In genomic region chr18:34212511-34212910, GRCh38 we compare ENCODE assay signal across 22 cellular contexts. TPM values are rescaled to one million over a fixed set of nuclear protein-coding genes. Genes with fewer than 3 reads are reported as not detected.
DNase-seq lines count a peak whose midpoint lies in the region; ATAC-seq, FAIRE-seq and TF ChIP-seq lines count a peak whose summit lies in the region.
"Had no signal": no experiment of that assay in that cellular context is flagged by ENCODE, and none has a peak within 500 bp of the region (broad histone marks: within the 10 kb centered on the region; RNA-seq: fewer than 3 reads in every experiment).

No MANE protein-coding gene starts in this region.

- POLR2A ChIA-PET in A673 (lab: Charles Lee; ENCODE audit: low non-redundant PET): interaction anchor here (0.7 kb wide), 1 partner anchor 23 kb away, joined by 3 read pairs; no protein-coding TSS in a partner anchor
- POLR2A ChIA-PET in H1 (lab: Charles Lee; ENCODE audit: partially characterized antibody): no interaction called here

- H3K4me3 ChIP-seq in A673 (ENCODE audit: low read depth, low read length, poor library complexity, severe bottlenecking) (no peak overlapping the region), GM12865 (ENCODE audit: low read depth, low read length) (no peak overlapping the region), OCI-LY3 (ENCODE audit: low read length) (no peak overlapping the region), H1 (ENCODE audit: extremely low read depth in 1 of 4, insufficient read depth in 2 of 4, low read depth in 3 of 4, low read length in 4 of 4) (no peak overlapping the region)
- H3K4me3 ChIP-seq: BLaER1 treated with 17β-estradiol and CSF1 and Interleukin-3, amounts not matched to agents 10 nM and 100 nM; GM23248 had no signal

- H3K18ac ChIP-seq in H1 (ENCODE audit: extremely low read depth, low read length): no peak overlapping the region

- H4K8ac ChIP-seq in H1 (ENCODE audit: extremely low read depth, insufficient read depth, low read length): no peak overlapping the region

- H3K36me3 ChIP-seq in A673 (ENCODE audit: insufficient read depth, low read length, poor library complexity, severe bottlenecking) (peaks cover 2% of the 10 kb centered on the region), OCI-LY3 (replicated peaks; ENCODE audit: low read depth, low read length) (no peaks in the 10 kb centered on the region), H1 (ENCODE audit: control insufficient read depth in 2 of 4, insufficient read depth in 4 of 4, low read length in 3 of 4) (no peaks in the 10 kb centered on the region)
- H3K36me3 ChIP-seq: BLaER1 treated with 17β-estradiol and CSF1 and Interleukin-3, amounts not matched to agents 10 nM and 100 nM had no signal

- H2AK5ac ChIP-seq in H1 (ENCODE audit: low read depth, low read length): no peak overlapping the region

- CTCF ChIA-PET in A673 (lab: Charles Lee) (no interaction called here), H1 (lab: Charles Lee; ENCODE audit: partially characterized antibody) (interaction anchor here (2.1 kb wide), 1 partner anchor 13 kb away, joined by 8 read pairs; the partner anchor contains the start of gene NOL4)

- H2BK120ac ChIP-seq in H1 (replicated peaks; ENCODE audit: low read depth, low read length): no peak overlapping the region

- TF ChIP-seq EP300 in H1 (IDR thresholded peaks at IDR 0.05; ENCODE audit: borderline replicate concordance in 1 of 2, low read depth in 2 of 2, low read length in 2 of 2): no peak

- no peak for TF ChIP-seq RAD21 in H1 (IDR thresholded peaks at IDR 0.05 in 1 of 2, conservative IDR thresholded peaks at IDR 0.05 in 1 of 2; ENCODE audit: low read depth in 2 of 2, low read length in 2 of 2)

- no peak for ATAC-seq in HG03442 (IDR thresholded peaks at IDR 0.05; ENCODE audit: unreplicated experiment)
- ATAC-seq: HCT116 had no signal

- no peaks in the 10 kb centered on the region for H4K20me1 ChIP-seq in OCI-LY3 (ENCODE audit: insufficient read depth, low read length)
- no peaks in the 10 kb centered on the region for H4K20me1 ChIP-seq in H1 (replicated peaks in 1 of 2; ENCODE audit: control insufficient read depth in 1 of 2, insufficient read depth in 2 of 2, low read length in 2 of 2)
- H4K20me1 ChIP-seq: BLaER1 treated with 17β-estradiol and CSF1 and Interleukin-3, amounts not matched to agents 10 nM and 100 nM had no signal

- 84% methylated on average over 1 of the region's 1 CpG; no CpG with 5 or more reads in 1 of the 2 experiments for WGBS in H1 (ENCODE audit: extremely low coverage in 1 of 2, insufficient coverage in 1 of 2, insufficient read length in 1 of 2, insufficient replicate concordance in 2 of 2, low coverage in 1 of 2, low lambda C conversion rate in 2 of 2, missing lambda C conversion rate in 1 of 2), 2 experiments

- H3K79me2 ChIP-seq in OCI-LY3 (ENCODE audit: low read length) (no peaks in the 10 kb centered on the region), H1 (ENCODE audit: control insufficient read depth in 1 of 2, insufficient read depth in 2 of 2, low read length in 2 of 2) (no peaks in the 10 kb centered on the region)

- TF ChIP-seq CTCF in A673 (conservative IDR thresholded peaks at IDR 0.05; ENCODE audit: low read depth, low read length): no peak
- TF ChIP-seq CTCF in GM12865 (IDR thresholded peaks at IDR 0.05; ENCODE audit: insufficient read depth, low read depth, low read length, missing control alignments): no peak
- no peak for TF ChIP-seq CTCF in OCI-LY3 (IDR thresholded peaks at IDR 0.05; ENCODE audit: low read depth, low read length)
- TF ChIP-seq CTCF in H1 (IDR thresholded peaks at IDR 0.05; ENCODE audit: control extremely low read depth in 1 of 3, insufficient read depth in 1 of 3, low read depth in 1 of 3, low read length in 3 of 3): no peak

- peak overlapping the region; percentile 45; the same call in 1 of the 2 replicates for H2AFZ ChIP-seq in OCI-LY3 (ENCODE audit: low read depth, low read length)
- H2AFZ ChIP-seq in H1 (ENCODE audit: low read length): 0 out of 2 replicates have a peak overlapping the region, but pooled peaks have one; percentile 46
- H2AFZ ChIP-seq: GM23248 had no signal

- no peak overlapping the region for H2BK12ac ChIP-seq in H1 (ENCODE audit: low read depth, low read length)

- no peak overlapping the region for H3K23ac ChIP-seq in H1 (ENCODE audit: insufficient read length)

- no peak for TF ChIP-seq POLR2A in H1 (IDR thresholded peaks at IDR 0.05; ENCODE audit: control extremely low read depth in 1 of 2, low read depth in 2 of 2, low read length in 2 of 2)

- no peaks in the 10 kb centered on the region for H3K23me2 ChIP-seq in H1 (ENCODE audit: low read depth, low read length)

- H2BK20ac ChIP-seq in H1 (ENCODE audit: low read length): no peak overlapping the region

- H3K56ac ChIP-seq in H1 (replicated peaks; ENCODE audit: insufficient read length, low read depth, low read length): no peak overlapping the region

- no peak overlapping the region for H3K4ac ChIP-seq in H1 (replicated peaks; ENCODE audit: insufficient read length, low read depth, low read length)

- FAIRE-seq in H1 (lab: Jason Lieb, UNC): no peak
- FAIRE-seq: GM12892, GM19239 had no signal

- H3K14ac ChIP-seq in H1 (ENCODE audit: insufficient read length): no peak overlapping the region

- peaks cover 4% of the 10 kb centered on the region for H3K9me3 ChIP-seq in A673 (ENCODE audit: low read depth, low read length, poor library complexity, severe bottlenecking)
- no peaks in the 10 kb centered on the region for H3K9me3 ChIP-seq in OCI-LY3 (ENCODE audit: insufficient read depth, low read length)
- H3K9me3 ChIP-seq in H1 (ENCODE audit: insufficient read depth in 2 of 2, low read depth in 1 of 2, low read length in 1 of 2): no peaks in the 10 kb centered on the region
- H3K9me3 ChIP-seq: BE2C; BLaER1 treated with 17β-estradiol and CSF1 and Interleukin-3, amounts not matched to agents 10 nM and 100 nM had no signal

- DNase-seq in A673 (ENCODE audit: low spot score) (no peak), GM12865 (ENCODE audit: low read depth) (peak; percentile 21), H1 (ENCODE audit: low read depth in 1 of 2, low spot score in 2 of 2) (no peak), activated T-cell treated with anti-CD3 and anti-CD28 coated beads for 4 hours (no peak)
- DNase-seq: ACHN; AML-193; BE2C; CD4-positive, alpha-beta T cell; CD8-positive, alpha-beta memory T cell; DMS 273 treated with DMSO at 0.1 percent for 48 hours; DMS79; EL; GDM1; GM23248; H9 had no signal

- H4K91ac ChIP-seq in H1 (replicated peaks; ENCODE audit: insufficient read length, low read length): no peak overlapping the region

- no peaks in the 10 kb centered on the region for H3K27me3 ChIP-seq in A673 (replicated peaks; ENCODE audit: insufficient read depth, low read depth, low read length, poor library complexity)
- H3K27me3 ChIP-seq in OCI-LY3 (ENCODE audit: low read depth, low read length): no peaks in the 10 kb centered on the region
- no peaks in the 10 kb centered on the region for H3K27me3 ChIP-seq in H1 (replicated peaks in 1 of 4; ENCODE audit: control insufficient read depth in 3 of 4, extremely low read depth in 1 of 4, insufficient read depth in 3 of 4, low read length in 3 of 4)
- H3K27me3 ChIP-seq: BE2C; BLaER1 treated with 17β-estradiol and CSF1 and Interleukin-3, amounts not matched to agents 10 nM and 100 nM had no signal

- peaks cover 26% of the 10 kb centered on the region for H3K4me1 ChIP-seq in A673 (ENCODE audit: insufficient read depth, low read length, poor library complexity, severe bottlenecking)
- no peaks in the 10 kb centered on the region for H3K4me1 ChIP-seq in OCI-LY3 (ENCODE audit: low read length)
- no peaks in the 10 kb centered on the region for H3K4me1 ChIP-seq in H1 (replicated peaks in 1 of 4; ENCODE audit: control insufficient read depth in 3 of 4, insufficient read depth in 4 of 4, low read length in 3 of 4)
- H3K4me1 ChIP-seq: BE2C; BLaER1 treated with 17β-estradiol and CSF1 and Interleukin-3, amounts not matched to agents 10 nM and 100 nM had no signal

- H3K9ac ChIP-seq in OCI-LY3 (ENCODE audit: low read length) (no peak overlapping the region), H1 (replicated peaks in 1 of 4; ENCODE audit: extremely low read depth in 1 of 4, low read depth in 3 of 4, low read length in 3 of 4) (no peak overlapping the region)
- H3K9ac ChIP-seq: BLaER1 treated with 17β-estradiol and CSF1 and Interleukin-3, amounts not matched to agents 10 nM and 100 nM; GM23248 had no signal

- H2BK5ac ChIP-seq in H1 (ENCODE audit: low read depth, low read length): no peak overlapping the region

- H3K79me1 ChIP-seq in H1 (ENCODE audit: low read depth, low read length): no peaks in the 10 kb centered on the region

- H3K4me2 ChIP-seq in OCI-LY3 (ENCODE audit: low read length) (no peak overlapping the region), H1 (ENCODE audit: insufficient read depth in 1 of 2, low read depth in 2 of 2, low read length in 2 of 2) (no peak overlapping the region)
- H3K4me2 ChIP-seq: BLaER1 treated with 17β-estradiol and CSF1 and Interleukin-3, amounts not matched to agents 10 nM and 100 nM had no signal

- H2BK15ac ChIP-seq in H1 (ENCODE audit: low read length): no peak overlapping the region

- peak overlapping the region; percentile 27 for H3K27ac ChIP-seq in A673 (ENCODE audit: low read depth, low read length, poor library complexity, severe bottlenecking)
- H3K27ac ChIP-seq in OCI-LY3 (ENCODE audit: low read length): no peak overlapping the region
- no peak overlapping the region for H3K27ac ChIP-seq in H1 (ENCODE audit: low read depth, low read length)
- H3K27ac ChIP-seq: BLaER1 treated with 17β-estradiol and CSF1 and Interleukin-3, amounts not matched to agents 10 nM and 100 nM; GM23248 had no signal

- no TSS peak for BruUV-seq in A673 (replicated peaks; lab: Mats Ljungman, UMichigan)

- intact Hi-C loops in A673 (cut with micrococcal nuclease; ENCODE audit: unreplicated experiment): no loop called here

- H4K5ac ChIP-seq in H1 (ENCODE audit: insufficient read length, low read depth, low read length): no peak overlapping the region

TF ChIP-seq in H1, 55 proteins besides CTCF, POLR2A, EP300 and RAD21:
- TF ChIP-seq TAF1 (IDR thresholded peaks at IDR 0.05; ENCODE audit: low read depth, low read length): no peak
- TF ChIP-seq CTBP2 (IDR thresholded peaks at IDR 0.05; ENCODE audit: borderline replicate concordance, insufficient read depth, insufficient read length, low read length): no peak
- no peak for TF ChIP-seq KDM5A (IDR thresholded peaks at IDR 0.05; ENCODE audit: low read length)
- TF ChIP-seq HDAC2 (IDR thresholded peaks at IDR 0.05; ENCODE audit: borderline replicate concordance in 1 of 2, low read depth in 2 of 2, low read length in 2 of 2): no peak

RNA-seq across cellular contexts. Expression of gene NOL4, which starts 12.2 kb away (rescaled TPM):
- 34.4 and 36.7 TPM in 2 replicates for total RNA-seq in A673 (2021)
- total RNA-seq in H1 (2021; fragmentation: NEBNext Ultra II Directional; extraction: Animal tissue kit (Norgen Biotek cat#: 25700)): 1.6 and 2.6 TPM in 2 replicates
- 0.09 and 0.18 TPM in 2 replicates for polyA plus RNA-seq in H1 (2011; rRNA removed)
- 0.35 TPM for polyA plus RNA-seq in H1 (2011; cell fraction: cytosol; rRNA removed)
- polyA plus RNA-seq in H1 (2011; cell fraction: nucleus; rRNA removed): 0.29 TPM
- 0.60 to 2.9 TPM (median 1.1 TPM) in 4 replicates for polyA plus RNA-seq in H1 (2012, experiment 1 of 2)
- 0.08 TPM for polyA plus RNA-seq in H1 (2012, experiment 2 of 2)
- polyA plus RNA-seq in H1 (2013, experiment 1 of 2): 0.51 TPM
- polyA plus RNA-seq in H1 (2013, experiment 2 of 2): 0.52 TPM
- polyA minus RNA-seq in H1 (2011; rRNA and poly(A)+ RNA removed): 0.66 and 0.90 TPM in 2 replicates
- 1.5 TPM for polyA minus RNA-seq in H1 (2011; cell fraction: cytosol; rRNA and poly(A)+ RNA removed)
- 4.9 TPM for polyA minus RNA-seq in H1 (2011; cell fraction: nucleus; rRNA and poly(A)+ RNA removed)
- total RNA-seq: CD4-positive, alpha-beta T cell; CD8-positive, alpha-beta memory T cell; GM23248 had no signal
- polyA plus RNA-seq: CD14-positive monocyte; CD8-positive, alpha-beta memory T cell; GM23248 had no signal
